Comparison of ENCODE assay signal across 1 cellular context in the genomic region with DNA sequence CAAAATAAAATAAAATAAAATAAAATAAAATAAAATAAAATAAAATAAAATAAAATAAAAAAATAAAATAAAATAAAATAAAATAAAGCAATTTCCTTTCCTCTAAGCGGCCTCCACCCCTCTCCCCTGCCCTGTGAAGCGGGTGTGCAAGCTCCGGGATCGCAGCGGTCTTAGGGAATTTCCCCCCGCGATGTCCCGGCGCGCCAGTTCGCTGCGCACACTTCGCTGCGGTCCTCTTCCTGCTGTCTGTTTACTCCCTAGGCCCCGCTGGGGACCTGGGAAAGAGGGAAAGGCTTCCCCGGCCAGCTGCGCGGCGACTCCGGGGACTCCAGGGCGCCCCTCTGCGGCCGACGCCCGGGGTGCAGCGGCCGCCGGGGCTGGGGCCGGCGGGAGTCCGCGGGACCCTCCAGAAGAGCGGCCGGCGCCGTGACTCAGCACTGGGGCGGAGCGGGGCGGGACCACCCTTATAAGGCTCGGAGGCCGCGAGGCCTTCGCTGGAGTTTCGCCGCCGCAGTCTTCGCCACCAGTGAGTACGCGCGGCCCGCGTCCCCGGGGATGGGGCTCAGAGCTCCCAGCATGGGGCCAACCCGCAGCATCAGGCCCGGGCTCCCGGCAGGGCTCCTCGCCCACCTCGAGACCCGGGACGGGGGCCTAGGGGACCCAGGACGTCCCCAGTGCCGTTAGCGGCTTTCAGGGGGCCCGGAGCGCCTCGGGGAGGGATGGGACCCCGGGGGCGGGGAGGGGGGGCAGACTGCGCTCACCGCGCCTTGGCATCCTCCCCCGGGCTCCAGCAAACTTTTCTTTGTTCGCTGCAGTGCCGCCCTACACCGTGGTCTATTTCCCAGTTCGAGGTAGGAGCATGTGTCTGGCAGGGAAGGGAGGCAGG.
TF ChIP-seq lines count a peak whose summit lies in the region.

A gene (plus strand): TSS at position 494 of the 886 bp plus-strand sequence. CDS start 32 bp downstream, at position 526.

TF ChIP-seq in K562, 482 proteins besides CTCF, POLR2A, EP300 and RAD21 (continued from another document and continues in another):
- TF ChIP-seq, protein P1, sequence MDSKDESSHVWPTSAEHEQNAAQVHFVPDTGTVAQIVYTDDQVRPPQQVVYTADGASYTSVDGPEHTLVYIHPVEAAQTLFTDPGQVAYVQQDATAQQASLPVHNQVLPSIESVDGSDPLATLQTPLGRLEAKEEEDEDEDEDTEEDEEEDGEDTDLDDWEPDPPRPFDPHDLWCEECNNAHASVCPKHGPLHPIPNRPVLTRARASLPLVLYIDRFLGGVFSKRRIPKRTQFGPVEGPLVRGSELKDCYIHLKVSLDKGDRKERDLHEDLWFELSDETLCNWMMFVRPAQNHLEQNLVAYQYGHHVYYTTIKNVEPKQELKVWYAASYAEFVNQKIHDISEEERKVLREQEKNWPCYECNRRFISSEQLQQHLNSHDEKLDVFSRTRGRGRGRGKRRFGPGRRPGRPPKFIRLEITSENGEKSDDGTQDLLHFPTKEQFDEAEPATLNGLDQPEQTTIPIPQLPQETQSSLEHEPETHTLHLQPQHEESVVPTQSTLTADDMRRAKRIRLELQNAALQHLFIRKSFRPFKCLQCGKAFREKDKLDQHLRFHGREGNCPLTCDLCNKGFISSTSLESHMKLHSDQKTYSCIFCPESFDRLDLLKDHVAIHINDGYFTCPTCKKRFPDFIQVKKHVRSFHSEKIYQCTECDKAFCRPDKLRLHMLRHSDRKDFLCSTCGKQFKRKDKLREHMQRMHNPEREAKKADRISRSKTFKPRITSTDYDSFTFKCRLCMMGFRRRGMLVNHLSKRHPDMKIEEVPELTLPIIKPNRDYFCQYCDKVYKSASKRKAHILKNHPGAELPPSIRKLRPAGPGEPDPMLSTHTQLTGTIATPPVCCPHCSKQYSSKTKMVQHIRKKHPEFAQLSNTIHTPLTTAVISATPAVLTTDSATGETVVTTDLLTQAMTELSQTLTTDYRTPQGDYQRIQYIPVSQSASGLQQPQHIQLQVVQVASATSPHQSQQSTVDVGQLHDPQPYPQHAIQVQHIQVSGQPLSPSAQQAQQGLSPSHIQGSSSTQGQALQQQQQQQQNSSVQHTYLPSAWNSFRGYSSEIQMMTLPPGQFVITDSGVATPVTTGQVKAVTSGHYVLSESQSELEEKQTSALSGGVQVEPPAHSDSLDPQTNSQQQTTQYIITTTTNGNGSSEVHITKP (IDR thresholded peaks at IDR 0.05; ENCODE audit: partially characterized antibody), result no peak
- TF ChIP-seq ZNF77 (CRISPR knock-in tag; IDR thresholded peaks at IDR 0.05), result no peak
- TF ChIP-seq, protein P2, sequence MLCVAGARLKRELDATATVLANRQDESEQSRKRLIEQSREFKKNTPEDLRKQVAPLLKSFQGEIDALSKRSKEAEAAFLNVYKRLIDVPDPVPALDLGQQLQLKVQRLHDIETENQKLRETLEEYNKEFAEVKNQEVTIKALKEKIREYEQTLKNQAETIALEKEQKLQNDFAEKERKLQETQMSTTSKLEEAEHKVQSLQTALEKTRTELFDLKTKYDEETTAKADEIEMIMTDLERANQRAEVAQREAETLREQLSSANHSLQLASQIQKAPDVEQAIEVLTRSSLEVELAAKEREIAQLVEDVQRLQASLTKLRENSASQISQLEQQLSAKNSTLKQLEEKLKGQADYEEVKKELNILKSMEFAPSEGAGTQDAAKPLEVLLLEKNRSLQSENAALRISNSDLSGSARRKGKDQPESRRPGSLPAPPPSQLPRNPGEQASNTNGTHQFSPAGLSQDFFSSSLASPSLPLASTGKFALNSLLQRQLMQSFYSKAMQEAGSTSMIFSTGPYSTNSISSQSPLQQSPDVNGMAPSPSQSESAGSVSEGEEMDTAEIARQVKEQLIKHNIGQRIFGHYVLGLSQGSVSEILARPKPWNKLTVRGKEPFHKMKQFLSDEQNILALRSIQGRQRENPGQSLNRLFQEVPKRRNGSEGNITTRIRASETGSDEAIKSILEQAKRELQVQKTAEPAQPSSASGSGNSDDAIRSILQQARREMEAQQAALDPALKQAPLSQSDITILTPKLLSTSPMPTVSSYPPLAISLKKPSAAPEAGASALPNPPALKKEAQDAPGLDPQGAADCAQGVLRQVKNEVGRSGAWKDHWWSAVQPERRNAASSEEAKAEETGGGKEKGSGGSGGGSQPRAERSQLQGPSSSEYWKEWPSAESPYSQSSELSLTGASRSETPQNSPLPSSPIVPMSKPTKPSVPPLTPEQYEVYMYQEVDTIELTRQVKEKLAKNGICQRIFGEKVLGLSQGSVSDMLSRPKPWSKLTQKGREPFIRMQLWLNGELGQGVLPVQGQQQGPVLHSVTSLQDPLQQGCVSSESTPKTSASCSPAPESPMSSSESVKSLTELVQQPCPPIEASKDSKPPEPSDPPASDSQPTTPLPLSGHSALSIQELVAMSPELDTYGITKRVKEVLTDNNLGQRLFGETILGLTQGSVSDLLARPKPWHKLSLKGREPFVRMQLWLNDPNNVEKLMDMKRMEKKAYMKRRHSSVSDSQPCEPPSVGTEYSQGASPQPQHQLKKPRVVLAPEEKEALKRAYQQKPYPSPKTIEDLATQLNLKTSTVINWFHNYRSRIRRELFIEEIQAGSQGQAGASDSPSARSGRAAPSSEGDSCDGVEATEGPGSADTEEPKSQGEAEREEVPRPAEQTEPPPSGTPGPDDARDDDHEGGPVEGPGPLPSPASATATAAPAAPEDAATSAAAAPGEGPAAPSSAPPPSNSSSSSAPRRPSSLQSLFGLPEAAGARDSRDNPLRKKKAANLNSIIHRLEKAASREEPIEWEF (CRISPR knock-in tag; IDR thresholded peaks at IDR 0.05), result no peak
- TF ChIP-seq CC2D1A (IDR thresholded peaks at IDR 0.05), result peak; percentile 75; the same call in 1 of the 2 replicates
- TF ChIP-seq ZNF263 (CRISPR knock-in tag; IDR thresholded peaks at IDR 0.05; ENCODE audit: borderline replicate concordance), result no peak; the same call in 1 of the 2 replicates
- no peak for TF ChIP-seq HNRNPUL1 (IDR thresholded peaks at IDR 0.05; ENCODE audit: low read length)
- TF ChIP-seq RBM39 (optimal IDR thresholded peaks at IDR 0.05; ENCODE audit: low read depth, low read length), result no peak
- TF ChIP-seq CCAR2 (IDR thresholded peaks at IDR 0.05; ENCODE audit: low read depth, low read length), result no peak
- no peak for TF ChIP-seq SPI1 (IDR thresholded peaks at IDR 0.05; ENCODE audit: borderline replicate concordance, low read depth, low read length)
- peak; percentile 87; the same call in 1 of the 2 replicates for TF ChIP-seq ILF3 (IDR thresholded peaks at IDR 0.05; ENCODE audit: borderline replicate concordance)
- TF ChIP-seq, protein P3, sequence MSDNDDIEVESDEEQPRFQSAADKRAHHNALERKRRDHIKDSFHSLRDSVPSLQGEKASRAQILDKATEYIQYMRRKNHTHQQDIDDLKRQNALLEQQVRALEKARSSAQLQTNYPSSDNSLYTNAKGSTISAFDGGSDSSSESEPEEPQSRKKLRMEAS (CRISPR knock-in tag; IDR thresholded peaks at IDR 0.05), result peak; percentile 43
- TF ChIP-seq, protein P4, sequence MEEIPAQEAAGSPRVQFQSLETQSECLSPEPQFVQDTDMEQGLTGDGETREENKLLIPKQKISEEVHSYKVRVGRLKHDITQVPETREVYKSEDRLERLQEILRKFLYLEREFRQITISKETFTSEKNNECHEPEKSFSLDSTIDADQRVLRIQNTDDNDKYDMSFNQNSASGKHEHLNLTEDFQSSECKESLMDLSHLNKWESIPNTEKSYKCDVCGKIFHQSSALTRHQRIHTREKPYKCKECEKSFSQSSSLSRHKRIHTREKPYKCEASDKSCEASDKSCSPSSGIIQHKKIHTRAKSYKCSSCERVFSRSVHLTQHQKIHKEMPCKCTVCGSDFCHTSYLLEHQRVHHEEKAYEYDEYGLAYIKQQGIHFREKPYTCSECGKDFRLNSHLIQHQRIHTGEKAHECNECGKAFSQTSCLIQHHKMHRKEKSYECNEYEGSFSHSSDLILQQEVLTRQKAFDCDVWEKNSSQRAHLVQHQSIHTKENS (CRISPR knock-in tag; IDR thresholded peaks at IDR 0.05), result no peak
- peak; percentile 87 for TF ChIP-seq XRCC5 (IDR thresholded peaks at IDR 0.05; ENCODE audit: low read depth, low read length)
- peak; percentile 85 for TF ChIP-seq U2AF1 (optimal IDR thresholded peaks at IDR 0.05; ENCODE audit: low read depth, low read length)
- no peak for TF ChIP-seq ETS2 (tag; IDR thresholded peaks at IDR 0.05; ENCODE audit: borderline replicate concordance, poor library complexity, severe bottlenecking)
- TF ChIP-seq CXXC5 (CRISPR knock-in tag; IDR thresholded peaks at IDR 0.05), result peak; percentile 85
- no peak for TF ChIP-seq JUN (IDR thresholded peaks at IDR 0.05; ENCODE audit: borderline replicate concordance, low read depth, low read length)
- TF ChIP-seq JUN (CRISPR knock-in tag; IDR thresholded peaks at IDR 0.05; ENCODE audit: borderline replicate concordance), result no peak
- TF ChIP-seq RNF2 (IDR thresholded peaks at IDR 0.05), result no peak
- no peak for TF ChIP-seq HDGF (IDR thresholded peaks at IDR 0.05)
- TF ChIP-seq, protein P5, sequence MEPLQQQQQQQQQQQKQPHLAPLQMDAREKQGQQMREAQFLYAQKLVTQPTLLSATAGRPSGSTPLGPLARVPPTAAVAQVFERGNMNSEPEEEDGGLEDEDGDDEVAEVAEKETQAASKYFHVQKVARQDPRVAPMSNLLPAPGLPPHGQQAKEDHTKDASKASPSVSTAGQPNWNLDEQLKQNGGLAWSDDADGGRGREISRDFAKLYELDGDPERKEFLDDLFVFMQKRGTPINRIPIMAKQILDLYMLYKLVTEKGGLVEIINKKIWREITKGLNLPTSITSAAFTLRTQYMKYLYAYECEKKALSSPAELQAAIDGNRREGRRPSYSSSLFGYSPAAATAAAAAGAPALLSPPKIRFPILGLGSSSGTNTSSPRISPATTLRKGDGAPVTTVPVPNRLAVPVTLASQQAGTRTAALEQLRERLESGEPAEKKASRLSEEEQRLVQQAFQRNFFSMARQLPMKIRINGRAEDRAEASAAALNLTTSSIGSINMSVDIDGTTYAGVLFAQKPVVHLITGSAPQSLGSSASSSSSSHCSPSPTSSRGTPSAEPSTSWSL (CRISPR knock-in tag; IDR thresholded peaks at IDR 0.05; ENCODE audit: borderline replicate concordance), result no peak
- no peak for TF ChIP-seq NFIX (CRISPR knock-in tag; IDR thresholded peaks at IDR 0.05; ENCODE audit: low read depth)
- TF ChIP-seq SMARCA5 (IDR thresholded peaks at IDR 0.05), result no peak
- no peak for TF ChIP-seq MEIS2 (IDR thresholded peaks at IDR 0.05; ENCODE audit: partially characterized antibody)
- no peak for TF ChIP-seq DPF2 (IDR thresholded peaks at IDR 0.05)
- TF ChIP-seq C11orf30 (IDR thresholded peaks at IDR 0.05; ENCODE audit: low read depth), result peak; percentile 92
- peak; percentile 94 for TF ChIP-seq FOXP1 (CRISPR knock-in tag; IDR thresholded peaks at IDR 0.05)
- TF ChIP-seq GATAD2A (IDR thresholded peaks at IDR 0.05), result peak; percentile 77; the same call in 1 of the 2 replicates
- TF ChIP-seq PHF8 (IDR thresholded peaks at IDR 0.05; ENCODE audit: borderline replicate concordance, low read length), result peak; percentile 92; the same call in 1 of the 2 replicates
- TF ChIP-seq, protein P6, sequence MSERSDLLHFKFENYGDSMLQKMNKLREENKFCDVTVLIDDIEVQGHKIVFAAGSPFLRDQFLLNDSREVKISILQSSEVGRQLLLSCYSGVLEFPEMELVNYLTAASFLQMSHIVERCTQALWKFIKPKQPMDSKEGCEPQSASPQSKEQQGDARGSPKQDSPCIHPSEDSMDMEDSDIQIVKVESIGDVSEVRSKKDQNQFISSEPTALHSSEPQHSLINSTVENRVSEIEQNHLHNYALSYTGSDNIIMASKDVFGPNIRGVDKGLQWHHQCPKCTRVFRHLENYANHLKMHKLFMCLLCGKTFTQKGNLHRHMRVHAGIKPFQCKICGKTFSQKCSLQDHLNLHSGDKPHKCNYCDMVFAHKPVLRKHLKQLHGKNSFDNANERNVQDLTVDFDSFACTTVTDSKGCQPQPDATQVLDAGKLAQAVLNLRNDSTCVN (CRISPR knock-in tag; IDR thresholded peaks at IDR 0.05), result no peak
- peak; percentile 61 for TF ChIP-seq TAF9B (IDR thresholded peaks at IDR 0.05; ENCODE audit: partially characterized antibody)
- TF ChIP-seq LCOR (CRISPR knock-in tag; IDR thresholded peaks at IDR 0.05), result no peak; the same call in 1 of the 2 replicates
- TF ChIP-seq MCM7 (IDR thresholded peaks at IDR 0.05), result no peak
- TF ChIP-seq, protein P7, sequence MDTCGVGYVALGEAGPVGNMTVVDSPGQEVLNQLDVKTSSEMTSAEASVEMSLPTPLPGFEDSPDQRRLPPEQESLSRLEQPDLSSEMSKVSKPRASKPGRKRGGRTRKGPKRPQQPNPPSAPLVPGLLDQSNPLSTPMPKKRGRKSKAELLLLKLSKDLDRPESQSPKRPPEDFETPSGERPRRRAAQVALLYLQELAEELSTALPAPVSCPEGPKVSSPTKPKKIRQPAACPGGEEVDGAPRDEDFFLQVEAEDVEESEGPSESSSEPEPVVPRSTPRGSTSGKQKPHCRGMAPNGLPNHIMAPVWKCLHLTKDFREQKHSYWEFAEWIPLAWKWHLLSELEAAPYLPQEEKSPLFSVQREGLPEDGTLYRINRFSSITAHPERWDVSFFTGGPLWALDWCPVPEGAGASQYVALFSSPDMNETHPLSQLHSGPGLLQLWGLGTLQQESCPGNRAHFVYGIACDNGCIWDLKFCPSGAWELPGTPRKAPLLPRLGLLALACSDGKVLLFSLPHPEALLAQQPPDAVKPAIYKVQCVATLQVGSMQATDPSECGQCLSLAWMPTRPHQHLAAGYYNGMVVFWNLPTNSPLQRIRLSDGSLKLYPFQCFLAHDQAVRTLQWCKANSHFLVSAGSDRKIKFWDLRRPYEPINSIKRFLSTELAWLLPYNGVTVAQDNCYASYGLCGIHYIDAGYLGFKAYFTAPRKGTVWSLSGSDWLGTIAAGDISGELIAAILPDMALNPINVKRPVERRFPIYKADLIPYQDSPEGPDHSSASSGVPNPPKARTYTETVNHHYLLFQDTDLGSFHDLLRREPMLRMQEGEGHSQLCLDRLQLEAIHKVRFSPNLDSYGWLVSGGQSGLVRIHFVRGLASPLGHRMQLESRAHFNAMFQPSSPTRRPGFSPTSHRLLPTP (IDR thresholded peaks at IDR 0.05; ENCODE audit: borderline replicate concordance, extremely low read depth, insufficient read length), result no peak
- no peak for TF ChIP-seq MTA2 (IDR thresholded peaks at IDR 0.05; ENCODE audit: low read depth)
- no peak for TF ChIP-seq PTRF (tag; IDR thresholded peaks at IDR 0.05)
- TF ChIP-seq ADNP (tag; IDR thresholded peaks at IDR 0.05), result 0 out of 2 replicates have a peak, but pooled peaks have one; percentile 25
- no peak for TF ChIP-seq PHB (CRISPR knock-in tag; IDR thresholded peaks at IDR 0.05)
- TF ChIP-seq YY1 (IDR thresholded peaks at IDR 0.05; ENCODE audit: borderline replicate concordance in 1 of 3, control insufficient read depth in 1 of 3, extremely low read depth in 1 of 3, insufficient read depth in 3 of 3, insufficient read length in 1 of 3, insufficient replicate concordance in 2 of 3, low read depth in 1 of 3, low read length in 2 of 3), result peak in 2 of 3 experiments; percentile 43 to 61
- TF ChIP-seq POLR2H (tag; IDR thresholded peaks at IDR 0.05; ENCODE audit: low read depth), result peak; percentile 95
- TF ChIP-seq ESRRA (IDR thresholded peaks at IDR 0.05; ENCODE audit: borderline replicate concordance, low read depth), result 0 out of 2 replicates have a peak, but pooled peaks have one; percentile 76
- TF ChIP-seq, protein P8, sequence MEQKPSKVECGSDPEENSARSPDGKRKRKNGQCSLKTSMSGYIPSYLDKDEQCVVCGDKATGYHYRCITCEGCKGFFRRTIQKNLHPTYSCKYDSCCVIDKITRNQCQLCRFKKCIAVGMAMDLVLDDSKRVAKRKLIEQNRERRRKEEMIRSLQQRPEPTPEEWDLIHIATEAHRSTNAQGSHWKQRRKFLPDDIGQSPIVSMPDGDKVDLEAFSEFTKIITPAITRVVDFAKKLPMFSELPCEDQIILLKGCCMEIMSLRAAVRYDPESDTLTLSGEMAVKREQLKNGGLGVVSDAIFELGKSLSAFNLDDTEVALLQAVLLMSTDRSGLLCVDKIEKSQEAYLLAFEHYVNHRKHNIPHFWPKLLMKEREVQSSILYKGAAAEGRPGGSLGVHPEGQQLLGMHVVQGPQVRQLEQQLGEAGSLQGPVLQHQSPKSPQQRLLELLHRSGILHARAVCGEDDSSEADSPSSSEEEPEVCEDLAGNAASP (IDR thresholded peaks at IDR 0.05), result no peak
- TF ChIP-seq NR2F6 (CRISPR knock-in tag; IDR thresholded peaks at IDR 0.05), result no peak
